ENCODE assay signal across 28 cellular contexts in the genomic region with DNA sequence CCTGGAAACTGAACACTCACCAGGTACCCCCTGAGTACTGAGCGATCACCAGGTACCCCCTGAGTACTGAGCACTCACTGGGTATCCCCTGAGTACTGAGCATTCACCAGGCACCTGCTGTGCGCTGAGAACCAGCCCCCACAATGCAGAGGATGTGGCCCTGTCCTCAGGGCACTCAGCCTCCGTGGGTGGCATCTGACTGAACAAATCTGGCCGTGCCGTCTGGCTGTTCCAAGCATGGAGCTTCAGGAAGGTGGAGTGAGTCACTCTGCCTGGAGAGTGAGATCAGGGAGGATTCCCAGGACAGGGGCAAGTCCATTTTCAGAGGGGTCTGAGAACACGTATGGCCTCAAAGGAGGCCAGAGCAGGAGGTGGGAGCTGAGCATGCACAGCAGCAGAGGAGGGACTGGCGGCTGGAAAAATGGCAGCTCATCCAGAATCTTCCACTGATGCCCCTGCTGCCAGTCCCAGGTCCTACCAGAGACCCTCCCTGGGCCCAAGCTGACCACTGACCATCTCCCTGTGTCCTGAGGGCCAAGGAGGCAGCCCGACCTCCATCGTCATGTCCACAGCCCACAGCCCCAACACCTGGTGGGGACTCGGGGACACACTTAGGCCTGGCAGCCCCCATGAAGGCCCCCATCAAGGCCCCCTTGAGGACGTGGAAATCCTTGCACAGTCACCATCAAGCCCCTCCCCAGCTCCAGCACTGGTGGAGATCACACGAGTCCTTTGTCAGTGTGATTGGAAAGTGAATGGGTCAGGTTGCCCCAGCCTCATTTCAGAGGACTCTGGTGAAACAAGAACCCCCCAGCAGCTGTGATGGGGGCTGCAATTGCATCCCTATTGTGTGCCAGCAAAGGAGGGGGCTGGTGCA.
DNase-seq lines count a peak whose midpoint lies in the region; ATAC-seq and TF ChIP-seq lines count a peak whose summit lies in the region.
"Had no signal": no experiment of that assay in that cellular context is flagged by ENCODE, and none has a peak within 500 bp of the region (broad histone marks: within the 10 kb centered on the region; RNA-seq: fewer than 3 reads in every experiment).

No MANE protein-coding gene starts in this region.

- POLR2A ChIA-PET in HEK293 (lab: Yijun Ruan, JAX), result no interaction called here

- DNase-seq in Right ventricle myocardium inferior (ENCODE audit: missing footprints), result peak; percentile 28
- no peak for DNase-seq in left cardiac atrium
- peak; percentile 9 to 16 for DNase-seq in SW 1271 (lab: John Stamatoyannopoulos, UW)
- peak; percentile 48 for DNase-seq in posterior vena cava (ENCODE audit: low spot score)
- no peak for DNase-seq in foreskin keratinocyte
- no peak for DNase-seq in kidney glomerular epithelial cell (lab: John Stamatoyannopoulos, UW)
- DNase-seq: 8988T; activated CD4-positive, alpha-beta memory T cell treated with anti-CD3 and anti-CD28 coated beads, Interleukin-2, amount 10 ng/mL, durations not matched to agents 7 days and 5 days; activated CD4-positive, alpha-beta T cell treated with anti-CD3 and anti-CD28 coated beads for 1 hour; activated CD8-positive, alpha-beta memory T cell treated with anti-CD3 and anti-CD28 coated beads, Interleukin-2, amount 50 U/mL, for 4 hours; activated naive CD4-positive, alpha-beta T cell treated with Interleukin-2 at 50 U/mL for 16 hours; Calu3; CD4-positive, CD25-positive, alpha-beta regulatory T cell; DMS79; head of caudate nucleus; NCI-H1436 treated with DMSO at 0.1 percent for 48 hours; NCI-H2107; NCI-H446; NCI-H82; stimulated activated CD4-positive, alpha-beta T cell treated with anti-CD3 and anti-CD28 coated beads, Interleukin-2, amount 100 ng/mL, for 24 hours; stimulated activated naive CD8-positive, alpha-beta T cell treated with anti-CD3 and anti-CD28 coated beads, Interleukin-15, Interleukin-2, amounts not matched to agents 100 U/mL and 50 U/mL, for 24 hours had no signal

- no peak overlapping the region for H3K4me3 ChIP-seq in HEK293 (ENCODE audit: low read depth, low read length)
- H3K4me3 ChIP-seq: neural progenitor cell, smooth muscle cell had no signal

- H3K27me3 ChIP-seq in foreskin keratinocyte, result no peaks in the 10 kb centered on the region
- H3K27me3 ChIP-seq: neural progenitor cell had no signal

- TF ChIP-seq CTCF in HEK293 (tag by site-specific recombination; IDR thresholded peaks at IDR 0.05), result no peak
- no peak for TF ChIP-seq CTCF in foreskin keratinocyte (conservative IDR thresholded peaks at IDR 0.05)

- H3K27ac ChIP-seq in HEK293 (ENCODE audit: extremely low read depth, low read depth, low read length) (no peak overlapping the region), foreskin keratinocyte (no peak overlapping the region)
- H3K27ac ChIP-seq: KMS-11, neural progenitor cell had no signal

- H3K36me3 ChIP-seq in HEK293 (ENCODE audit: control insufficient read depth in 2 of 2, insufficient read depth in 1 of 2, low read length in 2 of 2), result no peaks in the 10 kb centered on the region
- H3K36me3 ChIP-seq: neural progenitor cell had no signal

- no peaks in the 10 kb centered on the region for H3K9me3 ChIP-seq in HEK293 (ENCODE audit: control insufficient read depth, insufficient read depth, low read depth, low read length)

- CTCF ChIA-PET in HEK293 (lab: Yijun Ruan, JAX), result interaction anchor here (0.6 to 0.7 kb wide), 2 partner anchors 89 to 99 kb away, joined by 3 to 4 read pairs; no protein-coding TSS in a partner anchor

- intact Hi-C loops in Right ventricle myocardium inferior (cut with DNase I), result no loop called here
- intact Hi-C loops in left cardiac atrium (cut with DNase I), result no loop called here
- intact Hi-C loops in posterior vena cava (cut with DNase I), result no loop called here

- H3K4me1 ChIP-seq in HEK293 (ENCODE audit: control insufficient read depth, insufficient read depth, low read length) (no peaks in the 10 kb centered on the region; the same call in 1 of the 2 replicates), foreskin keratinocyte (no peaks in the 10 kb centered on the region)
- H3K4me1 ChIP-seq: neural progenitor cell had no signal

- ATAC-seq in Right ventricle myocardium inferior (no peak), left cardiac atrium (no peak), foreskin keratinocyte (no peak), GM18517 (IDR thresholded peaks at IDR 0.05; ENCODE audit: unreplicated experiment) (no peak)
- ATAC-seq: esophagus mucosa; right cardiac atrium; stimulated activated naive CD8-positive, alpha-beta T cell treated with anti-CD3 and anti-CD28 coated beads, Interleukin-15, Interleukin-2, amounts not matched to agents 100 U/mL and 50 U/mL, for 24 hours had no signal

TF ChIP-seq in HEK293, 187 proteins besides CTCF, POLR2A, EP300 and RAD21 (continues in another document):
- TF ChIP-seq ZEB2 (tag by site-specific recombination; IDR thresholded peaks at IDR 0.05) (no peak), REST (tag by site-specific recombination; IDR thresholded peaks at IDR 0.05) (no peak), ZNF223 (tag by site-specific recombination; IDR thresholded peaks at IDR 0.05) (no peak), ZIC2 (tag by site-specific recombination; IDR thresholded peaks at IDR 0.05) (peak; percentile 84), ZNF335 (tag by site-specific recombination; conservative IDR thresholded peaks at IDR 0.05) (no peak), EGR2 (tag by site-specific recombination; IDR thresholded peaks at IDR 0.05; ENCODE audit: low read depth) (peak; percentile 78), KLF9 (tag by site-specific recombination; IDR thresholded peaks at IDR 0.05; ENCODE audit: low read depth) (no peak)
- TF ChIP-seq, protein P1, sequence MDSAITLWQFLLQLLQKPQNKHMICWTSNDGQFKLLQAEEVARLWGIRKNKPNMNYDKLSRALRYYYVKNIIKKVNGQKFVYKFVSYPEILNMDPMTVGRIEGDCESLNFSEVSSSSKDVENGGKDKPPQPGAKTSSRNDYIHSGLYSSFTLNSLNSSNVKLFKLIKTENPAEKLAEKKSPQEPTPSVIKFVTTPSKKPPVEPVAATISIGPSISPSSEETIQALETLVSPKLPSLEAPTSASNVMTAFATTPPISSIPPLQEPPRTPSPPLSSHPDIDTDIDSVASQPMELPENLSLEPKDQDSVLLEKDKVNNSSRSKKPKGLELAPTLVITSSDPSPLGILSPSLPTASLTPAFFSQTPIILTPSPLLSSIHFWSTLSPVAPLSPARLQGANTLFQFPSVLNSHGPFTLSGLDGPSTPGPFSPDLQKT (IDR thresholded peaks at IDR 0.05; ENCODE audit: borderline replicate concordance, low read depth, low read length), result no peak
- TF ChIP-seq, protein P2, sequence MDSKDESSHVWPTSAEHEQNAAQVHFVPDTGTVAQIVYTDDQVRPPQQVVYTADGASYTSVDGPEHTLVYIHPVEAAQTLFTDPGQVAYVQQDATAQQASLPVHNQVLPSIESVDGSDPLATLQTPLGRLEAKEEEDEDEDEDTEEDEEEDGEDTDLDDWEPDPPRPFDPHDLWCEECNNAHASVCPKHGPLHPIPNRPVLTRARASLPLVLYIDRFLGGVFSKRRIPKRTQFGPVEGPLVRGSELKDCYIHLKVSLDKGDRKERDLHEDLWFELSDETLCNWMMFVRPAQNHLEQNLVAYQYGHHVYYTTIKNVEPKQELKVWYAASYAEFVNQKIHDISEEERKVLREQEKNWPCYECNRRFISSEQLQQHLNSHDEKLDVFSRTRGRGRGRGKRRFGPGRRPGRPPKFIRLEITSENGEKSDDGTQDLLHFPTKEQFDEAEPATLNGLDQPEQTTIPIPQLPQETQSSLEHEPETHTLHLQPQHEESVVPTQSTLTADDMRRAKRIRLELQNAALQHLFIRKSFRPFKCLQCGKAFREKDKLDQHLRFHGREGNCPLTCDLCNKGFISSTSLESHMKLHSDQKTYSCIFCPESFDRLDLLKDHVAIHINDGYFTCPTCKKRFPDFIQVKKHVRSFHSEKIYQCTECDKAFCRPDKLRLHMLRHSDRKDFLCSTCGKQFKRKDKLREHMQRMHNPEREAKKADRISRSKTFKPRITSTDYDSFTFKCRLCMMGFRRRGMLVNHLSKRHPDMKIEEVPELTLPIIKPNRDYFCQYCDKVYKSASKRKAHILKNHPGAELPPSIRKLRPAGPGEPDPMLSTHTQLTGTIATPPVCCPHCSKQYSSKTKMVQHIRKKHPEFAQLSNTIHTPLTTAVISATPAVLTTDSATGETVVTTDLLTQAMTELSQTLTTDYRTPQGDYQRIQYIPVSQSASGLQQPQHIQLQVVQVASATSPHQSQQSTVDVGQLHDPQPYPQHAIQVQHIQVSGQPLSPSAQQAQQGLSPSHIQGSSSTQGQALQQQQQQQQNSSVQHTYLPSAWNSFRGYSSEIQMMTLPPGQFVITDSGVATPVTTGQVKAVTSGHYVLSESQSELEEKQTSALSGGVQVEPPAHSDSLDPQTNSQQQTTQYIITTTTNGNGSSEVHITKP (tag by site-specific recombination; IDR thresholded peaks at IDR 0.05), result peak; percentile 71

Comparison
In these comparisons a context has a peak if more than half of its experiments do, and no peak if none do; other contexts are left out.
1. DNase-seq: peak in Right ventricle myocardium inferior (single experiment), SW 1271 (2 of 2) and posterior vena cava (single experiment); none in left cardiac atrium (single experiment), foreskin keratinocyte (0 of 2) and kidney glomerular epithelial cell (single experiment).